In the genomic region with DNA sequence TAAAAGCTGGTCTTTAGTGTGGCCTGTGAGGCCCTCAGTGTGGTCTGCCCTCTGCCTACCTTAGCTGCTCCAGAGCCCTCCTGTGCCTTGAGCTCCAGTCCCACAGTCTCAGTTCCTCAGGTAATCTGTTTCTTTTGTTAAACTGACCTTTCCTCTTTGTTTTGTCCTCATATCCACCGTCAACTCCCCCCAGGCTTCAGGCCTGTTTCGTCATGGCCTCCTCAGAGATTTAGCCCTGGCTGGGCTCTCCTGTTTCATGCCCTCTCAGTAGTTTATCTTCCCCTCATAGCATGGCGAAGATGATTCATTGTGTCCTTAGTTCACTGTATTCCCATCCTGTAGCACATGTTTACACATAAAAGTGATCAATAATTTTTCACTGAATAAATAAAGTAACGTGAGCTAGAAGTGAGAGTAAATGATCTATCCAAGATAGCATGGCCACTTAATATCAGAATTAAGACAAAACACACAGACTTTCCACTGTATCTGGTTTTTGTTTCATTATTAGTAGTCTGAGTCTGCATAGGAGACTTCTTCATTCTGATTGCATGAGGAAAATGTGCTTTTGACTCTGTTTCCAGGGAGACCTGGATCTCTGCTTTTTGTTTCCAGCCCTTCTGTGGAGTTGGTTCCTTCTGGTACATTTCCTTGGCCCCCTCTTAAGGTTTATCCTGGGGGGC, we compare ENCODE assay signal across 9 cellular contexts.
DNase-seq lines count a peak whose midpoint lies in the region; ATAC-seq and TF ChIP-seq lines count a peak whose summit lies in the region.
"Had no signal": no experiment of that assay in that cellular context is flagged by ENCODE, and none has a peak within 500 bp of the region (broad histone marks: within the 10 kb centered on the region; RNA-seq: fewer than 3 reads in every experiment).

No MANE protein-coding gene starts in this region.

- no peak for TF ChIP-seq CTCF in GM10248 (IDR thresholded peaks at IDR 0.05; ENCODE audit: control extremely low read depth, extremely low read depth, low read depth, missing control alignments)
- TF ChIP-seq CTCF in fibroblast of the aortic adventitia (IDR thresholded peaks at IDR 0.05; ENCODE audit: insufficient read depth, low read length) = no peak
- no peak for TF ChIP-seq CTCF in RWPE1 (conservative IDR thresholded peaks at IDR 0.05; ENCODE audit: low read depth)

- no peak overlapping the region for H3K4me3 ChIP-seq in fibroblast of the aortic adventitia (ENCODE audit: low read depth, low read length)

- CTCF ChIA-PET in GM10248 (lab: Yijun Ruan, JAX) = interaction anchor here (0.9 to 1.6 kb wide), 2 partner anchors 9 to 11 kb away, joined by 3 read pairs; no protein-coding TSS in a partner anchor
- CTCF ChIA-PET in RWPE1 (lab: Yijun Ruan, JAX) = no interaction called here

- ATAC-seq in GM19455 (IDR thresholded peaks at IDR 0.05; ENCODE audit: unreplicated experiment) (peak; percentile 89), HG03064 (IDR thresholded peaks at IDR 0.05; ENCODE audit: low read depth, unreplicated experiment) (peak; percentile 85)

- POLR2A ChIA-PET in GM10248 (lab: Yijun Ruan, JAX) = no interaction called here
- POLR2A ChIA-PET in RWPE1 (lab: Yijun Ruan, JAX; ENCODE audit: low non-redundant PET) = interaction anchor here (0.9 kb wide), 1 partner anchor 12 kb away, joined by 3 read pairs; no protein-coding TSS in a partner anchor

- DNase-seq in GM10248 (ENCODE audit: extremely low spot score) = peak; percentile 62
- DNase-seq in fibroblast of the aortic adventitia (ENCODE audit: low read depth) = peak; percentile 43
- DNase-seq in NCI-H187 (lab: John Stamatoyannopoulos, UW) = no peak
- DNase-seq in RWPE1 (ENCODE audit: low spot score) = no peak
- no peak for DNase-seq in activated naive CD4-positive, alpha-beta T cell (lab: John Stamatoyannopoulos, UW)
- no peak for DNase-seq in DMS53 (lab: John Stamatoyannopoulos, UW)

- no peak overlapping the region for H3K27ac ChIP-seq in RWPE1
- H3K27ac ChIP-seq: neutrophil had no signal

Comparison
In these comparisons a context has a peak if more than half of its experiments do, and no peak if none do; other contexts are left out.
1. DNase-seq: peak in GM10248 (single experiment) and fibroblast of the aortic adventitia (single experiment); none in NCI-H187 (0 of 2), RWPE1 (single experiment), activated naive CD4-positive, alpha-beta T cell (0 of 4) and DMS53 (single experiment).